ENCODE assay signal across 8 cellular contexts in genomic region chr11:113401718-113402117, GRCh38. TPM values are rescaled to one million over a fixed set of nuclear protein-coding genes. Genes with fewer than 3 reads are reported as not detected.
A peak's percentile ranks its signal among the peaks of the same experiment; 100 is the strongest.
DNase-seq lines count a peak whose midpoint lies in the region; ATAC-seq, FAIRE-seq and TF ChIP-seq lines count a peak whose summit lies in the region.

No MANE protein-coding gene starts in this region.

- no peak for TF ChIP-seq POLR2A in endothelial cell of umbilical vein (IDR thresholded peaks at IDR 0.05; ENCODE audit: low read depth, low read length)

- no peak overlapping the region for H3K27ac Mint-ChIP-seq in effector memory CD8-positive, alpha-beta T cell

- intact Hi-C loops in endothelial cell of umbilical vein (cut with micrococcal nuclease) = no loop called here

- no peaks in the 10 kb centered on the region for H3K4me1 ChIP-seq in endothelial cell of umbilical vein (ENCODE audit: control insufficient read depth, extremely low read depth, insufficient read depth, low read length)
- no peaks in the 10 kb centered on the region for H3K4me1 ChIP-seq in osteoblast (ENCODE audit: insufficient read depth, low read length)

- no peak for ATAC-seq in HG02642 (IDR thresholded peaks at IDR 0.05; ENCODE audit: poor library complexity, unreplicated experiment)
- ATAC-seq in HG02571 (IDR thresholded peaks at IDR 0.05; ENCODE audit: unreplicated experiment) = no peak
- ATAC-seq in effector memory CD8-positive, alpha-beta T cell (replicated peaks) = no peak

- FAIRE-seq in endothelial cell of umbilical vein (lab: Jason Lieb, UNC) = no peak

- TF ChIP-seq CTCF in endothelial cell of umbilical vein (IDR thresholded peaks at IDR 0.05; ENCODE audit: extremely low read depth in 1 of 2, insufficient read depth in 1 of 2, low read depth in 1 of 2, low read length in 2 of 2) (no peak), osteoblast (IDR thresholded peaks at IDR 0.05; ENCODE audit: extremely low read depth, low read depth, low read length) (no peak)

- no peaks in the 10 kb centered on the region for H3K36me3 ChIP-seq in endothelial cell of umbilical vein (ENCODE audit: control insufficient read depth in 2 of 2, extremely low read depth in 1 of 2, insufficient read depth in 2 of 2, low read length in 2 of 2)
- no peaks in the 10 kb centered on the region for H3K36me3 ChIP-seq in osteoblast (ENCODE audit: insufficient read depth, low read length)

- no peaks in the 10 kb centered on the region for H3K9me1 ChIP-seq in endothelial cell of umbilical vein (replicated peaks; ENCODE audit: control insufficient read depth, extremely low read depth, insufficient read depth, low read length)

- H2AFZ ChIP-seq in endothelial cell of umbilical vein (ENCODE audit: low read depth, low read length) = no peak overlapping the region
- no peak overlapping the region for H2AFZ ChIP-seq in osteoblast (ENCODE audit: low read length)

- H3K4me3 ChIP-seq in endothelial cell of umbilical vein (replicated peaks in 1 of 3; ENCODE audit: insufficient read depth in 1 of 3, low read depth in 1 of 3, low read length in 3 of 3) (no peak overlapping the region), osteoblast (ENCODE audit: insufficient read depth, low read length) (no peak overlapping the region)

- H3K4me1 Mint-ChIP-seq in effector memory CD8-positive, alpha-beta T cell (ENCODE audit: low read depth in 2 of 2) = peaks cover 0 to 5% of the 10 kb centered on the region in 2 donors

- H3K9ac ChIP-seq in endothelial cell of umbilical vein (replicated peaks; ENCODE audit: extremely low read depth, insufficient read depth, low read length) = no peak overlapping the region

- H3K79me2 ChIP-seq in endothelial cell of umbilical vein (ENCODE audit: control insufficient read depth, insufficient read depth, low read length) = no peaks in the 10 kb centered on the region
- H3K79me2 ChIP-seq in osteoblast (ENCODE audit: insufficient read depth, low read length) = no peaks in the 10 kb centered on the region

- POLR2A ChIA-PET in endothelial cell of umbilical vein (lab: Charles Lee) = interaction anchor here (0.5 kb wide), 1 partner anchor 1802 kb away, joined by 4 read pairs; no protein-coding TSS in a partner anchor

- no peaks in the 10 kb centered on the region for H3K27me3 ChIP-seq in endothelial cell of umbilical vein (ENCODE audit: control insufficient read depth in 2 of 2, insufficient read depth in 2 of 2, low read length in 2 of 2)
- H3K27me3 ChIP-seq in osteoblast (ENCODE audit: insufficient read depth, low read length) = peaks cover 21% of the 10 kb centered on the region

- H4K20me1 ChIP-seq in endothelial cell of umbilical vein (replicated peaks; ENCODE audit: control insufficient read depth, extremely low read depth, insufficient read depth, low read length) (no peaks in the 10 kb centered on the region), osteoblast (ENCODE audit: insufficient read depth, low read length) (no peaks in the 10 kb centered on the region)

- H3K27me3 Mint-ChIP-seq in effector memory CD8-positive, alpha-beta T cell = peaks cover 0 to 38% of the 10 kb centered on the region in 2 donors

- H3K36me3 Mint-ChIP-seq in effector memory CD8-positive, alpha-beta T cell (ENCODE audit: insufficient read depth) = peaks cover 3% of the 10 kb centered on the region

- CTCF ChIA-PET in endothelial cell of umbilical vein (lab: Charles Lee) = interaction anchor here (0.9 kb wide), 1 partner anchor 112 kb away, joined by 3 read pairs; no protein-coding TSS in a partner anchor

- H3K9me3 ChIP-seq in endothelial cell of umbilical vein (replicated peaks; ENCODE audit: control insufficient read depth, insufficient read depth, low read length) (no peaks in the 10 kb centered on the region), osteoblast (ENCODE audit: low read depth, low read length) (no peaks in the 10 kb centered on the region)

- H3K4me3 Mint-ChIP-seq in effector memory CD8-positive, alpha-beta T cell = no peak overlapping the region

- no peaks in the 10 kb centered on the region for H3K9me3 Mint-ChIP-seq in effector memory CD8-positive, alpha-beta T cell

- H3K27ac ChIP-seq in endothelial cell of umbilical vein (ENCODE audit: insufficient read depth, low read depth, low read length) (no peak overlapping the region), osteoblast (ENCODE audit: low read depth, low read length) (no peak overlapping the region)

- DNase-seq in EL (peak; percentile 28), NCI-H2196 treated with DMSO at 0.1 percent for 48 hours (lab: John Stamatoyannopoulos, UW; ENCODE audit: unreplicated experiment) (peak; percentile 95), endothelial cell of umbilical vein (ENCODE audit: low read depth, low spot score) (peak; percentile 9), osteoblast (ENCODE audit: insufficient read length, low spot score, missing footprints) (peak; percentile 89)
- no peak for DNase-seq in activated naive CD4-positive, alpha-beta T cell treated with anti-CD3 and anti-CD28 coated beads, Interleukin-2, amount 50 U/mL, for 16 hours
- DNase-seq in effector memory CD8-positive, alpha-beta T cell = no peak

- dilution Hi-C loops in endothelial cell of umbilical vein (cut with MboI; ENCODE audit: extremely low pct_ligation_motif_present, low sequenced_read_pairs) = no loop called here

- H3K4me2 ChIP-seq in endothelial cell of umbilical vein (ENCODE audit: insufficient read depth, low read length) (no peak overlapping the region), osteoblast (ENCODE audit: insufficient read depth, low read length) (no peak overlapping the region)

- BruUV-seq in endothelial cell of umbilical vein (replicated peaks; lab: Mats Ljungman, UMichigan) = no TSS peak

TF ChIP-seq in endothelial cell of umbilical vein, 7 proteins besides CTCF, POLR2A, EP300 and RAD21:
- TF ChIP-seq FOS (IDR thresholded peaks at IDR 0.05; ENCODE audit: borderline replicate concordance, insufficient read depth, low read length) = no peak

RNA-seq across cellular contexts. Expression of gene ANKK1, which starts 14.1 kb away (rescaled TPM):
- total RNA-seq in endothelial cell of umbilical vein (not detected in 2 replicates), osteoblast (under 0.01 TPM in 1 of 2 replicates, not detected in the other)
- 0.05 TPM in 1 of 2 replicates, not detected in the other for polyA plus RNA-seq in endothelial cell of umbilical vein
- polyA plus RNA-seq in endothelial cell of umbilical vein (2011; cell fraction: cytosol; rRNA removed) = 0.01 and 0.04 TPM in 2 replicates
- polyA plus RNA-seq in endothelial cell of umbilical vein (2011; cell fraction: nucleus; rRNA removed) = 0.05 and 0.13 TPM in 2 replicates
- not detected in 2 replicates for polyA plus RNA-seq in endothelial cell of umbilical vein (2012)
- polyA minus RNA-seq in endothelial cell of umbilical vein = 0.08 TPM in 1 of 2 replicates, not detected in the other
- not detected for polyA minus RNA-seq in endothelial cell of umbilical vein (2011; cell fraction: cytosol; rRNA and poly(A)+ RNA removed)
- polyA minus RNA-seq in endothelial cell of umbilical vein (2011; cell fraction: nucleus; rRNA and poly(A)+ RNA removed) = not detected in 2 replicates

Comparison
In these comparisons a context has a peak if more than half of its experiments do, and no peak if none do; other contexts are left out.
1. DNase-seq: peak in EL (single experiment), NCI-H2196 treated with DMSO at 0.1 percent for 48 hours (single experiment), endothelial cell of umbilical vein (single experiment) and osteoblast (single experiment); none in activated naive CD4-positive, alpha-beta T cell treated with anti-CD3 and anti-CD28 coated beads, Interleukin-2, amount 50 U/mL, for 16 hours (single experiment) and effector memory CD8-positive, alpha-beta T cell (0 of 3).